19 cellular contexts compared by ENCODE assay signal in genomic region chr1:200818248-200818647, GRCh38.
DNase-seq lines count a peak whose midpoint lies in the region; ATAC-seq, FAIRE-seq and TF ChIP-seq lines count a peak whose summit lies in the region.
"Had no signal": no experiment of that assay in that cellular context is flagged by ENCODE, and none has a peak within 500 bp of the region (broad histone marks: within the 10 kb centered on the region; RNA-seq: fewer than 3 reads in every experiment).

No MANE protein-coding gene starts in this region.

- H3K4me3 ChIP-seq in foreskin fibroblast (ENCODE audit: low read depth in 1 of 2, low read length in 2 of 2) = no peak overlapping the region
- H3K4me3 ChIP-seq: BLaER1 had no signal

- TF ChIP-seq CTCF in D721Med (IDR thresholded peaks at IDR 0.05; ENCODE audit: insufficient read depth, missing control alignments) = no peak
- no peak for TF ChIP-seq CTCF in foreskin fibroblast (IDR thresholded peaks at IDR 0.05; ENCODE audit: low read depth, low read length)

- no peak for ATAC-seq in HG03432 (IDR thresholded peaks at IDR 0.05; ENCODE audit: unreplicated experiment)
- ATAC-seq: CD8-positive, alpha-beta T cell had no signal

- DNase-seq in D721Med (ENCODE audit: insufficient read length, low spot score) (no peak), H54 (ENCODE audit: insufficient read length, low spot score) (no peak), foreskin fibroblast (no peak), ACHN (no peak)
- DNase-seq: Caco-2; CD4-positive, CD25-positive, alpha-beta regulatory T cell; CD8-positive, alpha-beta T cell; DMS 273 treated with DMSO at 0.1 percent for 48 hours; DMS53; DMS79 treated with DMSO at 0.1 percent for 48 hours; GF-D8; GOT3; H7; HCEC 1CT had no signal

- no peak for TF ChIP-seq POLR2A in H54 (IDR thresholded peaks at IDR 0.05; ENCODE audit: low read depth, low read length)

- in situ Hi-C loops in ACHN (cut with HindIII; ENCODE audit: low pct_ligation_motif_present, low pct_unique_long_range_greater_than_20kb, low sequenced_read_pairs) = no loop called here

- FAIRE-seq in D721Med (lab: Jason Lieb, UNC) = peak; percentile 46
- FAIRE-seq in H54 (lab: Jason Lieb, UNC) = peak; percentile 33
- peak; percentile 26 for FAIRE-seq in TTC549 (lab: Jason Lieb, UNC)
- FAIRE-seq: GM12891, GM18507 had no signal
